ENCODE assay signal across 21 cellular contexts in genomic region chr10:63165249-63165648, GRCh38. TPM values are rescaled to one million over a fixed set of nuclear protein-coding genes. Genes with fewer than 3 reads are reported as not detected.
A peak's percentile ranks its signal among the peaks of the same experiment; 100 is the strongest.
DNase-seq lines count a peak whose midpoint lies in the region; ATAC-seq and TF ChIP-seq lines count a peak whose summit lies in the region.
"Had no signal": no experiment of that assay in that cellular context is flagged by ENCODE, and none has a peak within 500 bp of the region (broad histone marks: within the 10 kb centered on the region; RNA-seq: fewer than 3 reads in every experiment).

No MANE protein-coding gene starts in this region.

- H3K4me1 Mint-ChIP-seq in activated T-cell treated with anti-CD3 and anti-CD28 coated beads, Interleukin-2, amount 50 U/mL, for 72 hours (ENCODE audit: low read depth) = peaks cover 9% of the 10 kb centered on the region
- peaks cover 27% of the 10 kb centered on the region for H3K4me1 Mint-ChIP-seq in activated T-cell treated with anti-CD3 and anti-CD28 coated beads, Interleukin-2, amount 50 U/mL, for 24 hours (ENCODE audit: low read depth)
- H3K4me1 Mint-ChIP-seq in effector memory CD8-positive, alpha-beta T cell (ENCODE audit: low read depth in 2 of 2) = peaks cover 0 to 8% of the 10 kb centered on the region in 2 donors

- H3K4me3 ChIP-seq in HEK293 (ENCODE audit: low read depth, low read length) = no peak overlapping the region
- H3K4me3 ChIP-seq: BLaER1 treated with 17β-estradiol and CSF1 and Interleukin-3, amounts not matched to agents 10 nM and 100 nM; GM12878 had no signal

- H3K9me3 Mint-ChIP-seq in activated T-cell treated with anti-CD3 and anti-CD28 coated beads, Interleukin-2, amount 50 U/mL, for 72 hours = no peaks in the 10 kb centered on the region
- H3K9me3 Mint-ChIP-seq in activated T-cell treated with anti-CD3 and anti-CD28 coated beads, Interleukin-2, amount 50 U/mL, for 24 hours = no peaks in the 10 kb centered on the region
- no peaks in the 10 kb centered on the region for H3K9me3 Mint-ChIP-seq in effector memory CD8-positive, alpha-beta T cell
- H3K9me3 Mint-ChIP-seq: CD8-positive, alpha-beta memory T cell had no signal

- H3K27ac Mint-ChIP-seq in activated T-cell treated with anti-CD3 and anti-CD28 coated beads, Interleukin-2, amount 50 U/mL, for 72 hours = peak overlapping the region; percentile 56
- no peak overlapping the region for H3K27ac Mint-ChIP-seq in activated T-cell treated with anti-CD3 and anti-CD28 coated beads, Interleukin-2, amount 50 U/mL, for 24 hours
- H3K27ac Mint-ChIP-seq in effector memory CD8-positive, alpha-beta T cell = peak overlapping the region; percentile 17 to 18

- H3K27me3 Mint-ChIP-seq in activated T-cell treated with anti-CD3 and anti-CD28 coated beads, Interleukin-2, amount 50 U/mL, for 72 hours (ENCODE audit: low read depth) = no peaks in the 10 kb centered on the region
- no peaks in the 10 kb centered on the region for H3K27me3 Mint-ChIP-seq in activated T-cell treated with anti-CD3 and anti-CD28 coated beads, Interleukin-2, amount 50 U/mL, for 24 hours
- no peaks in the 10 kb centered on the region for H3K27me3 Mint-ChIP-seq in effector memory CD8-positive, alpha-beta T cell
- H3K27me3 Mint-ChIP-seq: CD4-positive, alpha-beta memory T cell had no signal

- CTCF ChIA-PET in HEK293 (lab: Yijun Ruan, JAX) = interaction anchor here (0.7 to 6.9 kb wide), 7 partner anchors 16 to 603 kb away, joined by 3 to 75 read pairs (median 3); no protein-coding TSS in a partner anchor

- H3K36me3 ChIP-seq in HEK293 (ENCODE audit: control insufficient read depth in 2 of 2, insufficient read depth in 1 of 2, low read length in 2 of 2) = peaks cover 0 to 35% of the 10 kb centered on the region in 2 experiments; a peak in 1 of 3 replicates

- no peak for DNase-seq in activated T-cell treated with anti-CD3 and anti-CD28 coated beads, Interleukin-2, amount 50 U/mL, for 72 hours
- DNase-seq in activated T-cell treated with anti-CD3 and anti-CD28 coated beads, Interleukin-2, amount 50 U/mL, for 24 hours = no peak
- no peak for DNase-seq in effector memory CD8-positive, alpha-beta T cell
- no peak for DNase-seq in NCI-H2029 treated with DMSO at 0.1 percent for 48 hours (lab: John Stamatoyannopoulos, UW)
- DNase-seq: ACHN; CD4-positive, alpha-beta memory T cell; CD8-positive, alpha-beta memory T cell; COR-L47; DMS 273 treated with DMSO at 0.1 percent for 48 hours; DMS153; DMS53; DMS79; DND-41; EL; GDM1 had no signal

- peaks cover 2 to 11% of the 10 kb centered on the region in 2 donors for H3K36me3 Mint-ChIP-seq in activated T-cell treated with anti-CD3 and anti-CD28 coated beads, Interleukin-2, amount 50 U/mL, for 72 hours (ENCODE audit: insufficient read depth in 2 of 2)
- H3K36me3 Mint-ChIP-seq in activated T-cell treated with anti-CD3 and anti-CD28 coated beads, Interleukin-2, amount 50 U/mL, for 24 hours (ENCODE audit: low read depth) = peaks cover 57% of the 10 kb centered on the region
- H3K36me3 Mint-ChIP-seq in effector memory CD8-positive, alpha-beta T cell (ENCODE audit: insufficient read depth) = peaks cover 36% of the 10 kb centered on the region

- no peak overlapping the region for H3K27ac ChIP-seq in HEK293 (ENCODE audit: extremely low read depth, low read depth, low read length)
- H3K27ac ChIP-seq: 22Rv1; BLaER1 treated with 17β-estradiol and CSF1 and Interleukin-3, amounts not matched to agents 10 nM and 100 nM; C4-2B had no signal

- H3K4me3 Mint-ChIP-seq in activated T-cell treated with anti-CD3 and anti-CD28 coated beads, Interleukin-2, amount 50 U/mL, for 72 hours = no peak overlapping the region
- no peak overlapping the region for H3K4me3 Mint-ChIP-seq in activated T-cell treated with anti-CD3 and anti-CD28 coated beads, Interleukin-2, amount 50 U/mL, for 24 hours
- H3K4me3 Mint-ChIP-seq in effector memory CD8-positive, alpha-beta T cell = no peak overlapping the region
- H3K4me3 Mint-ChIP-seq: CD4-positive, alpha-beta memory T cell; CD8-positive, alpha-beta memory T cell had no signal

- H3K9me3 ChIP-seq in HEK293 (ENCODE audit: control insufficient read depth, insufficient read depth, low read depth, low read length) = no peaks in the 10 kb centered on the region
- H3K9me3 ChIP-seq: BLaER1 treated with 17β-estradiol and CSF1 and Interleukin-3, amounts not matched to agents 10 nM and 100 nM had no signal

- H3K4me1 ChIP-seq in HEK293 (ENCODE audit: control insufficient read depth, insufficient read depth, low read length) = peaks cover 8% of the 10 kb centered on the region

- POLR2A ChIA-PET in HEK293 (lab: Yijun Ruan, JAX) = no interaction called here

- TF ChIP-seq CTCF in HEK293 (tag by site-specific recombination; IDR thresholded peaks at IDR 0.05) = no peak

- ATAC-seq in activated T-cell treated with anti-CD3 and anti-CD28 coated beads, Interleukin-2, amount 50 U/mL, for 72 hours (replicated peaks in 1 of 2) = no peak
- ATAC-seq in effector memory CD8-positive, alpha-beta T cell (replicated peaks) = no peak
- ATAC-seq in activated CD4-positive, CD25-positive, alpha-beta regulatory T cell treated with anti-CD3 and anti-CD28 coated beads, Interleukin-2, amount 50 U/mL, for 24 hours = no peak
- ATAC-seq: GM12878 had no signal

TF ChIP-seq in HEK293, 187 proteins besides CTCF, POLR2A, EP300 and RAD21 (continues in another document):
- TF ChIP-seq, protein P1, sequence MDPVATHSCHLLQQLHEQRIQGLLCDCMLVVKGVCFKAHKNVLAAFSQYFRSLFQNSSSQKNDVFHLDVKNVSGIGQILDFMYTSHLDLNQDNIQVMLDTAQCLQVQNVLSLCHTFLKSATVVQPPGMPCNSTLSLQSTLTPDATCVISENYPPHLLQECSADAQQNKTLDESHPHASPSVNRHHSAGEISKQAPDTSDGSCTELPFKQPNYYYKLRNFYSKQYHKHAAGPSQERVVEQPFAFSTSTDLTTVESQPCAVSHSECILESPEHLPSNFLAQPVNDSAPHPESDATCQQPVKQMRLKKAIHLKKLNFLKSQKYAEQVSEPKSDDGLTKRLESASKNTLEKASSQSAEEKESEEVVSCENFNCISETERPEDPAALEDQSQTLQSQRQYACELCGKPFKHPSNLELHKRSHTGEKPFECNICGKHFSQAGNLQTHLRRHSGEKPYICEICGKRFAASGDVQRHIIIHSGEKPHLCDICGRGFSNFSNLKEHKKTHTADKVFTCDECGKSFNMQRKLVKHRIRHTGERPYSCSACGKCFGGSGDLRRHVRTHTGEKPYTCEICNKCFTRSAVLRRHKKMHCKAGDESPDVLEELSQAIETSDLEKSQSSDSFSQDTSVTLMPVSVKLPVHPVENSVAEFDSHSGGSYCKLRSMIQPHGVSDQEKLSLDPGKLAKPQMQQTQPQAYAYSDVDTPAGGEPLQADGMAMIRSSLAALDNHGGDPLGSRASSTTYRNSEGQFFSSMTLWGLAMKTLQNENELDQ (tag by site-specific recombination; IDR thresholded peaks at IDR 0.05; ENCODE audit: low read depth) = no peak
- TF ChIP-seq FEZF1 (tag by site-specific recombination; IDR thresholded peaks at IDR 0.05) = no peak
- TF ChIP-seq ZNF560 (tag by site-specific recombination; IDR thresholded peaks at IDR 0.05; ENCODE audit: borderline replicate concordance) = peak; percentile 80; the same call in 1 of the 2 replicates
- TF ChIP-seq ZNF394 (tag by site-specific recombination; IDR thresholded peaks at IDR 0.05; ENCODE audit: borderline replicate concordance) = peak; percentile 93
- no peak for TF ChIP-seq ZFHX2 (tag by site-specific recombination; conservative IDR thresholded peaks at IDR 0.05)
- no peak; the same call in 1 of the 2 replicates for TF ChIP-seq MZF1 (tag by site-specific recombination; IDR thresholded peaks at IDR 0.05; ENCODE audit: borderline replicate concordance)
- peak; percentile 92 for TF ChIP-seq ZNF140 (tag by site-specific recombination; IDR thresholded peaks at IDR 0.05)
- TF ChIP-seq ZNF645 (tag by site-specific recombination; IDR thresholded peaks at IDR 0.05) = no peak
- 0 out of 2 replicates have a peak, but pooled peaks have one; percentile 56 for TF ChIP-seq ZNF530 (tag by site-specific recombination; IDR thresholded peaks at IDR 0.05; ENCODE audit: low read depth)
- TF ChIP-seq, protein P2, sequence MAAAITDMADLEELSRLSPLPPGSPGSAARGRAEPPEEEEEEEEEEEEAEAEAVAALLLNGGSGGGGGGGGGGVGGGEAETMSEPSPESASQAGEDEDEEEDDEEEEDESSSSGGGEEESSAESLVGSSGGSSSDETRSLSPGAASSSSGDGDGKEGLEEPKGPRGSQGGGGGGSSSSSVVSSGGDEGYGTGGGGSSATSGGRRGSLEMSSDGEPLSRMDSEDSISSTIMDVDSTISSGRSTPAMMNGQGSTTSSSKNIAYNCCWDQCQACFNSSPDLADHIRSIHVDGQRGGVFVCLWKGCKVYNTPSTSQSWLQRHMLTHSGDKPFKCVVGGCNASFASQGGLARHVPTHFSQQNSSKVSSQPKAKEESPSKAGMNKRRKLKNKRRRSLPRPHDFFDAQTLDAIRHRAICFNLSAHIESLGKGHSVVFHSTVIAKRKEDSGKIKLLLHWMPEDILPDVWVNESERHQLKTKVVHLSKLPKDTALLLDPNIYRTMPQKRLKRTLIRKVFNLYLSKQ (tag by site-specific recombination; IDR thresholded peaks at IDR 0.05; ENCODE audit: borderline replicate concordance) = 0 out of 2 replicates have a peak, but pooled peaks have one; percentile 24

RNA-seq across cellular contexts. Expression of gene NRBF2, which starts 32.1 kb away (rescaled TPM):
- 10 to 100 TPM; 26.3 to 30.1 TPM for total RNA-seq in activated T-cell treated with anti-CD3 and anti-CD28 coated beads, Interleukin-2, amount 50 U/mL, for 72 hours
